Comparison of ENCODE assay signal across 9 cellular contexts in the genomic region with DNA sequence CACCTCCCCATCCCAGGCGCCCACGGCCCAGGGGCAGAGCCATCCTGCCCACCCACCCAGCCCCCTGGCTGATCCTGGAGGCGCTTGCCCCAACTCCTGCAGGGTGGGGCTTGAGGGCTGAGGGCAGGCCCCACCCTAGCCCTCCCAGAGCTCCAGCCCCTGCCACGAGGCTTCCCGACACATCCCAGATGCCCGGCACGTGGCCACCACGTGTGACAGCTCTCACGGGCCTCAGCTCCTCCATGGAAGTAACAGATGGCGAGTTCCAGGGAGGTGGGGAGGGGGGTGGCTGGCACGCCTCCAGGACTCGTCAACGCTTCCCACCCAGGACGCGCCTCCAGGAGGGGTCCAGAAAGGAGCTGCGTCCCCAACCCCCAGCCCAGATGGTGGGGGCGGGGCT. TPM values are rescaled to one million over a fixed set of nuclear protein-coding genes. Genes with fewer than 3 reads are reported as not detected.
DNase-seq lines count a peak whose midpoint lies in the region; ATAC-seq, FAIRE-seq and TF ChIP-seq lines count a peak whose summit lies in the region.
"Had no signal": no experiment of that assay in that cellular context is flagged by ENCODE, and none has a peak within 500 bp of the region (broad histone marks: within the 10 kb centered on the region; RNA-seq: fewer than 3 reads in every experiment).

No MANE protein-coding gene starts in this region.

- H3K27me3 ChIP-seq in WERI-Rb-1 (ENCODE audit: insufficient read depth, low read depth, severe bottlenecking) (no peaks in the 10 kb centered on the region), left lung (no peaks in the 10 kb centered on the region)

- DNase-seq in natural killer cell (no peak), WERI-Rb-1 (peak; percentile 84), left lung (peak in 1 of 2 donors; percentile 57), foreskin melanocyte (no peak), RCC 7860 (ENCODE audit: low spot score) (no peak), cerebellar cortex (ENCODE audit: low spot score) (no peak)
- DNase-seq in natural killer cell treated with Interleukin-12 subunit alpha and Interleukin-12 subunit beta and Interleukin-15 and Interleukin-18, amount 100 ng/mL, for 72 hours (ENCODE audit: low spot score), result no peak

- H3K9me3 ChIP-seq in WERI-Rb-1 (ENCODE audit: severe bottlenecking) (no peaks in the 10 kb centered on the region), left lung (no peaks in the 10 kb centered on the region)

- H3K4me3 ChIP-seq in WERI-Rb-1 (ENCODE audit: low read depth, low read length) (no peak overlapping the region), left lung (no peak overlapping the region)

- FAIRE-seq in RCC 7860 (lab: Jason Lieb, UNC), result no peak

- no peaks in the 10 kb centered on the region for H3K9me3 Mint-ChIP-seq in natural killer cell
- H3K9me3 Mint-ChIP-seq in natural killer cell treated with Interleukin-12 subunit alpha and Interleukin-12 subunit beta and Interleukin-15 and Interleukin-18, amount 100 ng/mL, for 72 hours, result no peaks in the 10 kb centered on the region

- H3K27ac Mint-ChIP-seq in natural killer cell, result peak overlapping the region; percentile 89 to 90
- H3K27ac Mint-ChIP-seq in natural killer cell treated with Interleukin-12 subunit alpha and Interleukin-12 subunit beta and Interleukin-15 and Interleukin-18, amount 100 ng/mL, for 72 hours, result peak overlapping the region in 1 of 2 donors; percentile 59

- no peaks in the 10 kb centered on the region for H3K36me3 Mint-ChIP-seq in natural killer cell
- H3K36me3 Mint-ChIP-seq in natural killer cell treated with Interleukin-12 subunit alpha and Interleukin-12 subunit beta and Interleukin-15 and Interleukin-18, amount 100 ng/mL, for 72 hours, result no peaks in the 10 kb centered on the region

- peak overlapping the region; percentile 62 for H3K4me3 Mint-ChIP-seq in natural killer cell
- no peak overlapping the region for H3K4me3 Mint-ChIP-seq in natural killer cell treated with Interleukin-12 subunit alpha and Interleukin-12 subunit beta and Interleukin-15 and Interleukin-18, amount 100 ng/mL, for 72 hours

- H3K4me1 ChIP-seq in left lung, result peaks cover 8 to 35% of the 10 kb centered on the region in 2 donors

- intact Hi-C loops in natural killer cell (cut with micrococcal nuclease) (loop anchor here (2.0 to 5.0 kb wide), 2 partner anchors 15 to 35 kb away; no protein-coding TSS in a partner anchor), left lung (cut with DNase I) (no loop called here)

- H3K27ac ChIP-seq in WERI-Rb-1, result peak overlapping the region; percentile 61
- H3K27ac ChIP-seq in left lung, result peak overlapping the region; percentile 56 to 77

- H3K36me3 ChIP-seq in WERI-Rb-1 (peaks cover 4% of the 10 kb centered on the region), left lung (peaks cover 0 to 80% of the 10 kb centered on the region in 2 donors)

- TF ChIP-seq CTCF in natural killer cell (IDR thresholded peaks at IDR 0.05) (no peak), WERI-Rb-1 (IDR thresholded peaks at IDR 0.05; ENCODE audit: low read depth, low read length) (no peak), left lung (IDR thresholded peaks at IDR 0.05) (no peak)

- no peaks in the 10 kb centered on the region for H3K27me3 Mint-ChIP-seq in natural killer cell (ENCODE audit: low read depth in 2 of 2)
- no peaks in the 10 kb centered on the region for H3K27me3 Mint-ChIP-seq in natural killer cell treated with Interleukin-12 subunit alpha and Interleukin-12 subunit beta and Interleukin-15 and Interleukin-18, amount 100 ng/mL, for 72 hours

- H3K4me1 Mint-ChIP-seq in natural killer cell, result peaks cover 45 to 65% of the 10 kb centered on the region in 2 donors
- peaks cover 19 to 42% of the 10 kb centered on the region in 2 donors for H3K4me1 Mint-ChIP-seq in natural killer cell treated with Interleukin-12 subunit alpha and Interleukin-12 subunit beta and Interleukin-15 and Interleukin-18, amount 100 ng/mL, for 72 hours (ENCODE audit: low read depth in 2 of 2)

- ATAC-seq in natural killer cell, result peak in 1 of 3 donors; percentile 2
- no peak for ATAC-seq in natural killer cell treated with Interleukin-12 subunit alpha and Interleukin-12 subunit beta and Interleukin-15 and Interleukin-18, amount 100 ng/mL, for 72 hours
- peak; percentile 19 for ATAC-seq in left lung
- ATAC-seq in HG03571 (IDR thresholded peaks at IDR 0.05; ENCODE audit: unreplicated experiment), result no peak

RNA-seq across cellular contexts. Expression of a gene that starts 29.1 kb away (rescaled TPM):
- total RNA-seq in natural killer cell (100 to 1,000 TPM; 135 to 214 (median 189) TPM), left lung (100 to 1,000 TPM; 198 to 259 TPM)
- total RNA-seq in natural killer cell treated with Interleukin-12 subunit alpha and Interleukin-12 subunit beta and Interleukin-15 and Interleukin-18, amount 100 ng/mL, for 72 hours, result 1 to 10 TPM; 2.8 to 4.8 TPM

RNA-seq across cellular contexts. Expression of a gene that starts 34.4 kb away (rescaled TPM):
- total RNA-seq in natural killer cell (not detected), left lung (not detected)
- not detected for total RNA-seq in natural killer cell treated with Interleukin-12 subunit alpha and Interleukin-12 subunit beta and Interleukin-15 and Interleukin-18, amount 100 ng/mL, for 72 hours
- total RNA-seq: renal cortical epithelial cell had no signal

RNA-seq across cellular contexts. Expression of a gene that starts 48.9 kb away (rescaled TPM):
- total RNA-seq in natural killer cell (not detected), left lung (not detected)
- total RNA-seq in natural killer cell treated with Interleukin-12 subunit alpha and Interleukin-12 subunit beta and Interleukin-15 and Interleukin-18, amount 100 ng/mL, for 72 hours, result not detected
- total RNA-seq: renal cortical epithelial cell had no signal

Comparison
In these comparisons a context has a peak if more than half of its experiments do, and no peak if none do; other contexts are left out.
1. RNA of a gene that starts 29.1 kb away (total RNA-seq): 198 to 259 TPM in left lung and 135 to 214 TPM in natural killer cell; 2.8 to 4.8 TPM in natural killer cell treated with Interleukin-12 subunit alpha and Interleukin-12 subunit beta and Interleukin-15 and Interleukin-18, amount 100 ng/mL, for 72 hours; every median in the first group is over 10 times any median in the second.